Comparison of ENCODE assay signal across 8 cellular contexts in the genomic region with DNA sequence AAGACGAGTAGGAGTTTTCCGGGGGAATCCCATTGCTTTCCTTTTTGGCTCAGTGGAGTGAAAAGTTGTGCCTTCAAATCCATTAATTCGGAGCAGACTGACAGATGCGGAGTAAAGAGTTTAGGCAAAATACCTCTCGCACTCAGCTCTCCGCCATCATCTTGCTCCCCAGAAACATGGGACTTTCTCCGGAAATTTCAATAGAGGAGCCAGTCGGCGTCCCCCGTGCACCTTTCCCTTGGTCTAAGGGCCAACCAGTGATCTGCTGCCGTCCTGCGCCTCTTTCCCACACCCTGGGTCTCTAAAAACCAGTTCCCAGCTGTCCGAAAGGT. TPM values are rescaled to one million over a fixed set of nuclear protein-coding genes. Genes with fewer than 3 reads are reported as not detected.
DNase-seq lines count a peak whose midpoint lies in the region; ATAC-seq and TF ChIP-seq lines count a peak whose summit lies in the region.

No MANE protein-coding gene starts in this region.

- no peak for TF ChIP-seq EP300 in neural cell (conservative IDR thresholded peaks at IDR 0.05; ENCODE audit: poor library complexity, severe bottlenecking)

- H3K27me3 ChIP-seq in AG04450 (ENCODE audit: control insufficient read depth, insufficient read depth, low read length), result no peaks in the 10 kb centered on the region
- no peaks in the 10 kb centered on the region for H3K27me3 ChIP-seq in neural cell (ENCODE audit: insufficient read depth, low read depth, low read length)

- no peaks in the 10 kb centered on the region; the same call in 1 of the 2 replicates for H3K9me3 ChIP-seq in AG04450 (ENCODE audit: control insufficient read depth, insufficient read depth, low read length)
- no peaks in the 10 kb centered on the region for H3K9me3 ChIP-seq in neural cell (ENCODE audit: low read length)

- H3K4me2 ChIP-seq in neural cell (ENCODE audit: low read length), result peak overlapping the region; percentile 72

- no peak for TF ChIP-seq RAD21 in neural cell (conservative IDR thresholded peaks at IDR 0.05)

- H3K9me2 ChIP-seq in neural cell (ENCODE audit: insufficient read depth, low read length), result no peaks in the 10 kb centered on the region

- TF ChIP-seq CTCF in AG04450 (IDR thresholded peaks at IDR 0.05; ENCODE audit: low read depth, low read length) (no peak), epithelial cell of esophagus (IDR thresholded peaks at IDR 0.05; ENCODE audit: insufficient read depth, low read depth, low read length, missing control alignments) (no peak), neural cell (IDR thresholded peaks at IDR 0.05; ENCODE audit: poor library complexity, severe bottlenecking) (no peak)

- ATAC-seq in GM18858 (IDR thresholded peaks at IDR 0.05; ENCODE audit: unreplicated experiment) (peak; percentile 25), HG03025 (IDR thresholded peaks at IDR 0.05; ENCODE audit: low FRiP score, unreplicated experiment) (peak; percentile 32)

- H3K9ac ChIP-seq in neural cell (ENCODE audit: low read length), result peak overlapping the region; percentile 83

- H2AFZ ChIP-seq in neural cell (ENCODE audit: low read depth, low read length), result peak overlapping the region; percentile 66

- POLR2A ChIA-PET in AG04450 (lab: Yijun Ruan, JAX), result no interaction called here

- H4K20me1 ChIP-seq in neural cell (ENCODE audit: insufficient read depth), result no peaks in the 10 kb centered on the region

- peaks cover 45% of the 10 kb centered on the region for H3K79me2 ChIP-seq in neural cell (replicated peaks; ENCODE audit: insufficient read depth, low read length)

- H3K36me3 ChIP-seq in neural cell (ENCODE audit: insufficient read depth, low read length), result peaks cover 5% of the 10 kb centered on the region

- H3K27ac ChIP-seq in AG04450 (ENCODE audit: low read depth, low read length), result peak overlapping the region; percentile 95
- H3K27ac ChIP-seq in neural cell (ENCODE audit: low read length), result peak overlapping the region; percentile 87

- DNase-seq in AG04450 (ENCODE audit: low read depth, low spot score), result no peak
- DNase-seq in RPMI7951 (ENCODE audit: low read depth), result peak; percentile 58
- no peak for DNase-seq in epithelial cell of esophagus (ENCODE audit: low read depth)
- DNase-seq in amygdala (lab: John Stamatoyannopoulos, UW), result no peak
- no peak for DNase-seq in RKO (ENCODE audit: low spot score)

- H3F3A ChIP-seq in neural cell (ENCODE audit: insufficient read depth, low read length, poor library complexity, severe bottlenecking), result no peaks in the 10 kb centered on the region

- CTCF ChIA-PET in AG04450 (lab: Charles Lee), result interaction anchor here (0.6 kb wide), 1 partner anchor 782 kb away, joined by 3 read pairs; no protein-coding TSS in a partner anchor

- peak overlapping the region; percentile 90 for H3K4me3 ChIP-seq in AG04450 (ENCODE audit: low read depth, low read length)
- H3K4me3 ChIP-seq in epithelial cell of esophagus (ENCODE audit: low read length), result peak overlapping the region; percentile 98
- H3K4me3 ChIP-seq in neural cell (ENCODE audit: low read length), result peak overlapping the region; percentile 88

TF ChIP-seq in neural cell, 6 proteins besides CTCF, POLR2A, EP300 and RAD21:
- no peak for TF ChIP-seq SMC3 (conservative IDR thresholded peaks at IDR 0.05; ENCODE audit: poor library complexity)
- TF ChIP-seq POLR2AphosphoS5 (IDR thresholded peaks at IDR 0.05), result no peak
- TF ChIP-seq, protein P1, sequence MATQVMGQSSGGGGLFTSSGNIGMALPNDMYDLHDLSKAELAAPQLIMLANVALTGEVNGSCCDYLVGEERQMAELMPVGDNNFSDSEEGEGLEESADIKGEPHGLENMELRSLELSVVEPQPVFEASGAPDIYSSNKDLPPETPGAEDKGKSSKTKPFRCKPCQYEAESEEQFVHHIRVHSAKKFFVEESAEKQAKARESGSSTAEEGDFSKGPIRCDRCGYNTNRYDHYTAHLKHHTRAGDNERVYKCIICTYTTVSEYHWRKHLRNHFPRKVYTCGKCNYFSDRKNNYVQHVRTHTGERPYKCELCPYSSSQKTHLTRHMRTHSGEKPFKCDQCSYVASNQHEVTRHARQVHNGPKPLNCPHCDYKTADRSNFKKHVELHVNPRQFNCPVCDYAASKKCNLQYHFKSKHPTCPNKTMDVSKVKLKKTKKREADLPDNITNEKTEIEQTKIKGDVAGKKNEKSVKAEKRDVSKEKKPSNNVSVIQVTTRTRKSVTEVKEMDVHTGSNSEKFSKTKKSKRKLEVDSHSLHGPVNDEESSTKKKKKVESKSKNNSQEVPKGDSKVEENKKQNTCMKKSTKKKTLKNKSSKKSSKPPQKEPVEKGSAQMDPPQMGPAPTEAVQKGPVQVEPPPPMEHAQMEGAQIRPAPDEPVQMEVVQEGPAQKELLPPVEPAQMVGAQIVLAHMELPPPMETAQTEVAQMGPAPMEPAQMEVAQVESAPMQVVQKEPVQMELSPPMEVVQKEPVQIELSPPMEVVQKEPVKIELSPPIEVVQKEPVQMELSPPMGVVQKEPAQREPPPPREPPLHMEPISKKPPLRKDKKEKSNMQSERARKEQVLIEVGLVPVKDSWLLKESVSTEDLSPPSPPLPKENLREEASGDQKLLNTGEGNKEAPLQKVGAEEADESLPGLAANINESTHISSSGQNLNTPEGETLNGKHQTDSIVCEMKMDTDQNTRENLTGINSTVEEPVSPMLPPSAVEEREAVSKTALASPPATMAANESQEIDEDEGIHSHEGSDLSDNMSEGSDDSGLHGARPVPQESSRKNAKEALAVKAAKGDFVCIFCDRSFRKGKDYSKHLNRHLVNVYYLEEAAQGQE (IDR thresholded peaks at IDR 0.05; ENCODE audit: borderline replicate concordance), result no peak
- no peak for TF ChIP-seq TAF1 (IDR thresholded peaks at IDR 0.05; ENCODE audit: low read depth)
- TF ChIP-seq EZH2 (IDR thresholded peaks at IDR 0.05; ENCODE audit: borderline replicate concordance, insufficient read depth, low read length, poor library complexity, severe bottlenecking), result no peak
- TF ChIP-seq MXI1 (conservative IDR thresholded peaks at IDR 0.05; ENCODE audit: poor library complexity, severe bottlenecking), result no peak

RNA-seq across cellular contexts. Expression of a gene that starts 0.3 kb away (rescaled TPM):
- 5.2 and 6.7 TPM in 2 replicates for polyA plus RNA-seq in AG04450 (2011; rRNA removed)
- 3.1 and 4.4 TPM in 2 replicates for polyA minus RNA-seq in AG04450 (2011; rRNA and poly(A)+ RNA removed)
- total RNA-seq in RPMI7951 (2014; rRNA removed; shearing (Covaris generic)), result 9.0 and 9.1 TPM in 2 replicates
- 15.2 and 15.8 TPM in 2 replicates for polyA plus RNA-seq in neural cell
- 19.2 and 21.2 TPM in 2 replicates for polyA minus RNA-seq in neural cell

RNA-seq across cellular contexts. Expression of a gene that starts 0.4 kb away (rescaled TPM):
- polyA plus RNA-seq in AG04450 (2011; rRNA removed) (15.0 and 19.5 TPM in 2 replicates), neural cell (24.1 and 47.9 TPM in 2 replicates)
- 8.3 and 13.5 TPM in 2 replicates for polyA minus RNA-seq in AG04450 (2011; rRNA and poly(A)+ RNA removed)
- total RNA-seq in RPMI7951 (2014; rRNA removed; shearing (Covaris generic)), result 31.5 and 40.6 TPM in 2 replicates
- 32.4 and 40.4 TPM in 2 replicates for polyA minus RNA-seq in neural cell

RNA-seq across cellular contexts. Expression of a gene that starts 43.9 kb away (rescaled TPM):
- polyA plus RNA-seq in AG04450 (2011; rRNA removed), result 4.3 and 7.0 TPM in 2 replicates
- 2.3 and 4.3 TPM in 2 replicates for polyA minus RNA-seq in AG04450 (2011; rRNA and poly(A)+ RNA removed)
- total RNA-seq in RPMI7951 (2014; rRNA removed; shearing (Covaris generic)), result 22.5 and 22.6 TPM in 2 replicates
- 13.8 and 17.3 TPM in 2 replicates for polyA plus RNA-seq in neural cell
- polyA minus RNA-seq in neural cell, result 30.2 and 33.0 TPM in 2 replicates
